8 cellular contexts compared by ENCODE assay signal in genomic region chr1:159000627-159001026, GRCh38. TPM values are rescaled to one million over a fixed set of nuclear protein-coding genes. Genes with fewer than 3 reads are reported as not detected.
A peak's percentile ranks its signal among the peaks of the same experiment; 100 is the strongest.
DNase-seq lines count a peak whose midpoint lies in the region; ATAC-seq and TF ChIP-seq lines count a peak whose summit lies in the region.

No MANE protein-coding gene starts in this region.

- ATAC-seq in WTC11 (peak; percentile 46), HG03354 (IDR thresholded peaks at IDR 0.05; ENCODE audit: poor library complexity, severe bottlenecking, unreplicated experiment) (no peak)
- ATAC-seq in effector memory CD8-positive, alpha-beta T cell (replicated peaks) = no peak

- TF ChIP-seq CTCF in WTC11 (IDR thresholded peaks at IDR 0.05) = no peak

- no peaks in the 10 kb centered on the region for H3K36me3 ChIP-seq in H7 (replicated peaks; ENCODE audit: control insufficient read depth, insufficient read depth, low read length)

- no peaks in the 10 kb centered on the region for H3K36me3 Mint-ChIP-seq in WTC11
- peaks cover 7% of the 10 kb centered on the region for H3K36me3 Mint-ChIP-seq in effector memory CD8-positive, alpha-beta T cell (ENCODE audit: insufficient read depth)

- peak; percentile 38 for DNase-seq in H7
- DNase-seq in WTC11 (ENCODE audit: low spot score) = peak; percentile 22
- peak; percentile 88 for DNase-seq in cardiac septum (ENCODE audit: low spot score)
- peak; percentile 91 for DNase-seq in pons (ENCODE audit: low spot score)
- no peak for DNase-seq in NCI-H345 treated with DMSO at 0.1 percent for 48 hours (lab: John Stamatoyannopoulos, UW; ENCODE audit: unreplicated experiment)
- DNase-seq in activated naive CD4-positive, alpha-beta T cell (lab: John Stamatoyannopoulos, UW) = no peak
- no peak for DNase-seq in effector memory CD8-positive, alpha-beta T cell

- H3K4me1 Mint-ChIP-seq in WTC11 = peaks cover 40% of the 10 kb centered on the region
- H3K4me1 Mint-ChIP-seq in effector memory CD8-positive, alpha-beta T cell (ENCODE audit: low read depth in 2 of 2) = peaks cover 23 to 29% of the 10 kb centered on the region in 2 donors

- peaks cover 6% of the 10 kb centered on the region; the same call in 1 of the 2 replicates for H3K27me3 ChIP-seq in H7 (ENCODE audit: control insufficient read depth, insufficient read depth, low read length)

- peak overlapping the region; percentile 74 for H3K4me3 Mint-ChIP-seq in WTC11
- no peak overlapping the region for H3K4me3 Mint-ChIP-seq in effector memory CD8-positive, alpha-beta T cell

- peaks cover under 1% of the 10 kb centered on the region; the same call in 1 of the 2 replicates for H3K9me3 Mint-ChIP-seq in WTC11
- no peaks in the 10 kb centered on the region for H3K9me3 Mint-ChIP-seq in effector memory CD8-positive, alpha-beta T cell

- POLR2A ChIA-PET in WTC11 (lab: Charles Lee) = no interaction called here

- intact Hi-C loops in cardiac septum (cut with DNase I) = loop anchor here (1.0 kb wide), 1 partner anchor 10 kb away; no protein-coding TSS in a partner anchor

- peaks cover 20% of the 10 kb centered on the region for H3K27me3 Mint-ChIP-seq in WTC11 (ENCODE audit: low read depth)
- H3K27me3 Mint-ChIP-seq in effector memory CD8-positive, alpha-beta T cell = no peaks in the 10 kb centered on the region

- H3K4me3 ChIP-seq in H7 (ENCODE audit: insufficient read depth, low read depth, low read length) = no peak overlapping the region

- 0 out of 2 replicates have a peak overlapping the region, but pooled peaks have one; percentile 34 for H3K27ac Mint-ChIP-seq in WTC11
- no peak overlapping the region for H3K27ac Mint-ChIP-seq in effector memory CD8-positive, alpha-beta T cell

- CTCF ChIA-PET in WTC11 (lab: Charles Lee) = interaction anchor here (1.5 kb wide), 1 partner anchor 207 kb away, joined by 12 read pairs; no protein-coding TSS in a partner anchor

TF ChIP-seq in WTC11, 78 proteins besides CTCF, POLR2A, EP300 and RAD21:
- TF ChIP-seq GABPB1 (CRISPR knock-in tag; IDR thresholded peaks at IDR 0.05) (no peak), ZNF263 (CRISPR knock-in tag; IDR thresholded peaks at IDR 0.05; ENCODE audit: low read depth) (no peak), E2F5 (CRISPR knock-in tag; IDR thresholded peaks at IDR 0.05) (no peak), ATF2 (CRISPR knock-in tag; IDR thresholded peaks at IDR 0.05; ENCODE audit: borderline replicate concordance, low read depth) (no peak), IRF2 (CRISPR knock-in tag; IDR thresholded peaks at IDR 0.05; ENCODE audit: borderline replicate concordance, low read depth) (no peak), CREM (CRISPR knock-in tag; IDR thresholded peaks at IDR 0.05) (no peak)

RNA-seq across cellular contexts. Expression of gene IFI16, which starts 9.1 kb away (rescaled TPM):
- 1.1 and 4.7 TPM in 2 replicates for total RNA-seq in H7 (2014; rRNA removed; shearing (Covaris generic))
- 2.0 to 3.2 TPM (median 2.9 TPM) in 3 replicates for total RNA-seq in WTC11 (2021)
- 31.1 TPM for total RNA-seq in cardiac septum

Comparison
In these comparisons a context has a peak if more than half of its experiments do, and no peak if none do; other contexts are left out.
1. DNase-seq: peak in H7 (single experiment), WTC11 (single experiment), cardiac septum (single experiment) and pons (single experiment); none in NCI-H345 treated with DMSO at 0.1 percent for 48 hours (single experiment), activated naive CD4-positive, alpha-beta T cell (0 of 4) and effector memory CD8-positive, alpha-beta T cell (0 of 3).